Comparison of ENCODE assay signal across 9 cellular contexts in genomic region chr12:71731439-71732356, GRCh38. TPM values are rescaled to one million over a fixed set of nuclear protein-coding genes. Genes with fewer than 3 reads are reported as not detected.
DNase-seq lines count a peak whose midpoint lies in the region; ATAC-seq and TF ChIP-seq lines count a peak whose summit lies in the region.
"Had no signal": no experiment of that assay in that cellular context is flagged by ENCODE, and none has a peak within 500 bp of the region (broad histone marks: within the 10 kb centered on the region; RNA-seq: fewer than 3 reads in every experiment).

No MANE protein-coding gene starts in this region.

- H3K36me3 ChIP-seq in A673 (ENCODE audit: insufficient read depth, low read length, poor library complexity, severe bottlenecking): no peaks in the 10 kb centered on the region
- no peaks in the 10 kb centered on the region for H3K36me3 ChIP-seq in SJSA1
- no peaks in the 10 kb centered on the region for H3K36me3 ChIP-seq in tibial nerve

- H3K27me3 ChIP-seq in A673 (replicated peaks; ENCODE audit: insufficient read depth, low read depth, low read length, poor library complexity): no peaks in the 10 kb centered on the region
- H3K27me3 ChIP-seq in SJSA1 (replicated peaks): no peaks in the 10 kb centered on the region
- H3K27me3 ChIP-seq in tibial nerve: no peaks in the 10 kb centered on the region

- no peaks in the 10 kb centered on the region for H3K4me1 ChIP-seq in A673 (ENCODE audit: insufficient read depth, low read length, poor library complexity, severe bottlenecking)
- H3K4me1 ChIP-seq in SJSA1 (replicated peaks): peaks cover 15% of the 10 kb centered on the region
- H3K4me1 ChIP-seq in tibial nerve: no peaks in the 10 kb centered on the region

- TF ChIP-seq CTCF in A673 (conservative IDR thresholded peaks at IDR 0.05; ENCODE audit: low read depth, low read length) (peak; percentile 34; the same call in 1 of the 2 replicates), tibial nerve (IDR thresholded peaks at IDR 0.05) (no peak)

- peak; percentile 23 for DNase-seq in A673 (ENCODE audit: low spot score)
- DNase-seq in HCEC 1CT: peak; percentile 63
- peak; percentile 48 to 67 for DNase-seq in SJSA1 (ENCODE audit: low read depth in 1 of 2, low spot score in 2 of 2)
- DNase-seq in hepatic stellate cell (ENCODE audit: low spot score): peak; percentile 57
- no peak for DNase-seq in ACHN
- no peak for DNase-seq in tibial nerve (ENCODE audit: low spot score in 2 of 2)
- DNase-seq: C1 segment of cervical spinal cord had no signal

- WGBS in tibial nerve, 2 donors: 79 to 83% methylated on average over 21 of the region's 21 CpGs

- POLR2A ChIA-PET in A673 (lab: Charles Lee; ENCODE audit: low non-redundant PET): interaction anchor here (0.6 kb wide), 1 partner anchor 969 kb away, joined by 5 read pairs; no protein-coding TSS in a partner anchor

- in situ Hi-C loops in ACHN (cut with HindIII; ENCODE audit: low pct_ligation_motif_present, low pct_unique_long_range_greater_than_20kb, low sequenced_read_pairs): no loop called here

- CTCF ChIA-PET in A673 (lab: Charles Lee): interaction anchor here (0.6 to 1.0 kb wide), 2 partner anchors 15 to 59 kb away, joined by 3 read pairs; no protein-coding TSS in a partner anchor

- no peak for TF ChIP-seq EP300 in tibial nerve (IDR thresholded peaks at IDR 0.05)

- H3K9me3 ChIP-seq in A673 (ENCODE audit: low read depth, low read length, poor library complexity, severe bottlenecking) (no peaks in the 10 kb centered on the region), SJSA1 (replicated peaks) (no peaks in the 10 kb centered on the region), tibial nerve (no peaks in the 10 kb centered on the region)

- ATAC-seq in GM21423 (IDR thresholded peaks at IDR 0.05; ENCODE audit: unreplicated experiment): no peak
- no peak for ATAC-seq in HG02884 (IDR thresholded peaks at IDR 0.05; ENCODE audit: unreplicated experiment)

- BruUV-seq in A673 (replicated peaks; lab: Mats Ljungman, UMichigan): no TSS peak

- intact Hi-C loops in A673 (cut with micrococcal nuclease; ENCODE audit: unreplicated experiment): no loop called here

- H3K4me3 ChIP-seq in A673 (ENCODE audit: low read depth, low read length, poor library complexity, severe bottlenecking) (no peak overlapping the region), SJSA1 (no peak overlapping the region), tibial nerve (no peak overlapping the region)

- H3K27ac ChIP-seq in A673 (ENCODE audit: low read depth, low read length, poor library complexity, severe bottlenecking): no peak overlapping the region
- H3K27ac ChIP-seq in SJSA1: peak overlapping the region; percentile 93
- H3K27ac ChIP-seq in tibial nerve: no peak overlapping the region

- TF ChIP-seq POLR2A in tibial nerve (IDR thresholded peaks at IDR 0.05): no peak

RNA-seq across cellular contexts. Expression of gene RAB21, which starts 23.0 kb away (rescaled TPM):
- total RNA-seq in A673 (2021): 105 and 109 TPM in 2 replicates
- 19.2 and 56.8 TPM in 2 replicates for total RNA-seq in SJSA1 (2014; rRNA removed; shearing (Covaris generic))
- total RNA-seq in tibial nerve: 10 to 100 TPM; 12.6 to 25.7 (median 19.9) TPM

RNA-seq across cellular contexts. Expression of gene TMEM19, which starts 45.8 kb away (rescaled TPM):
- total RNA-seq in A673 (2021): 52.6 and 56.3 TPM in 2 replicates
- 42.6 and 54.4 TPM in 2 replicates for total RNA-seq in SJSA1 (2014; rRNA removed; shearing (Covaris generic))
- 10 to 100 TPM in 3 of 4 donors, 1 to 10 TPM in 1; 9.3 to 17.6 (median 16.0) TPM for total RNA-seq in tibial nerve

Comparison
In these comparisons a context has a peak if more than half of its experiments do, and no peak if none do; other contexts are left out.
1. DNase-seq: peak in A673 (single experiment), HCEC 1CT (single experiment), SJSA1 (2 of 2) and hepatic stellate cell (single experiment); none in ACHN (single experiment) and tibial nerve (0 of 2).